In genomic region chr2:108571262-108571661, GRCh38 we compare ENCODE assay signal across 27 cellular contexts. TPM values are rescaled to one million over a fixed set of nuclear protein-coding genes. Genes with fewer than 3 reads are reported as not detected.
DNase-seq lines count a peak whose midpoint lies in the region; ATAC-seq and TF ChIP-seq lines count a peak whose summit lies in the region.
"Had no signal": no experiment of that assay in that cellular context is flagged by ENCODE, and none has a peak within 500 bp of the region (broad histone marks: within the 10 kb centered on the region; RNA-seq: fewer than 3 reads in every experiment).

No MANE protein-coding gene starts in this region.

- peaks cover 100% of the 10 kb centered on the region for H3K79me2 ChIP-seq in SK-N-SH (ENCODE audit: insufficient read depth)

- H3F3A ChIP-seq in SK-N-SH (replicated peaks; ENCODE audit: insufficient read depth): peaks cover 7% of the 10 kb centered on the region

- no peak overlapping the region for H3K27ac Mint-ChIP-seq in stimulated activated naive B cell treated with anti-CD40 and anti-IgM and Interleukin-4, amounts not matched to agents 10 μg/mL and 1 μg/mL and 100 μg/mL, for 72 hours
- H3K27ac Mint-ChIP-seq: CD14-positive monocyte, memory B cell had no signal

- no peak for TF ChIP-seq EP300 in SK-N-SH (IDR thresholded peaks at IDR 0.05; ENCODE audit: borderline replicate concordance in 1 of 2, low read depth in 1 of 2, low read length in 1 of 2)

- TF ChIP-seq RAD21 in SK-N-SH (IDR thresholded peaks at IDR 0.05; ENCODE audit: low read length): no peak

- TF ChIP-seq CTCF in RWPE2 (IDR thresholded peaks at IDR 0.05; ENCODE audit: poor library complexity, severe bottlenecking) (no peak), SK-N-SH (IDR thresholded peaks at IDR 0.05) (no peak)

- peaks cover 45% of the 10 kb centered on the region for H3K4me1 ChIP-seq in RWPE2 (ENCODE audit: insufficient read depth, poor library complexity, severe bottlenecking)
- H3K4me1 ChIP-seq in skeletal muscle satellite cell (ENCODE audit: control insufficient read depth, insufficient read depth, low read length): peaks cover 57% of the 10 kb centered on the region
- peaks cover 2 to 10% of the 10 kb centered on the region in 2 experiments; a peak in 2 of 4 replicates for H3K4me1 ChIP-seq in SK-N-SH (ENCODE audit: control insufficient read depth in 1 of 2, insufficient read depth in 2 of 2, low read depth in 1 of 2, low read length in 1 of 2)
- H3K4me1 ChIP-seq: prostate gland had no signal

- peaks cover 2 to 8% of the 10 kb centered on the region in 2 donors for H3K36me3 Mint-ChIP-seq in stimulated activated naive B cell treated with anti-CD40 and anti-IgM and Interleukin-4, amounts not matched to agents 10 μg/mL and 1 μg/mL and 100 μg/mL, for 72 hours
- H3K36me3 Mint-ChIP-seq: CD14-positive monocyte, memory B cell had no signal

- H3K27me3 Mint-ChIP-seq in stimulated activated naive B cell treated with anti-CD40 and anti-IgM and Interleukin-4, amounts not matched to agents 10 μg/mL and 1 μg/mL and 100 μg/mL, for 72 hours: no peaks in the 10 kb centered on the region
- H3K27me3 Mint-ChIP-seq: memory B cell had no signal

- peak overlapping the region; percentile 67 for H3K27ac ChIP-seq in RWPE2 (ENCODE audit: poor library complexity, severe bottlenecking)
- peak overlapping the region; percentile 85 for H3K27ac ChIP-seq in epithelial cell of prostate
- no peak overlapping the region for H3K27ac ChIP-seq in SK-N-SH (ENCODE audit: low read depth in 2 of 2, low read length in 1 of 2)
- H3K27ac ChIP-seq: adrenal gland, dorsolateral prefrontal cortex, HL-60, prostate gland, SJCRH30, thoracic aorta had no signal

- WGBS in SK-N-SH (ENCODE audit: low lambda C conversion rate): 84% methylated on average over 3 of the region's 3 CpGs

- DNase-seq in HCEC 1CT (peak; percentile 57), RWPE2 (ENCODE audit: low spot score) (no peak), epithelial cell of prostate (ENCODE audit: low read depth, low spot score) (no peak), SK-N-SH (no peak)
- no peak for DNase-seq in stimulated activated CD4-positive, alpha-beta T cell treated with anti-CD3 and anti-CD28 coated beads, Interleukin-4, amount 100 ng/mL, for 24 hours
- DNase-seq in stimulated activated naive B cell treated with anti-CD40 and anti-IgM and Interleukin-4, amounts not matched to agents 10 μg/mL and 1 μg/mL and 100 μg/mL, for 72 hours: no peak
- DNase-seq: activated CD4-positive, alpha-beta T cell treated with anti-CD3 and anti-CD28 coated beads for 48 hours; activated T-cell treated with anti-CD3 and anti-CD28 coated beads, Interleukin-2, amount 50 U/mL, for 4 hours; adrenal gland; caudate nucleus; dorsolateral prefrontal cortex; foreskin fibroblast; left colon; NCI-H2029 treated with DMSO at 0.1 percent for 48 hours; NCI-H226; NCI-H748 treated with DMSO at 0.1 percent for 48 hours; SJCRH30; small intestine; stimulated activated naive CD4-positive, alpha-beta T cell had no signal

- H3K9me3 Mint-ChIP-seq in stimulated activated naive B cell treated with anti-CD40 and anti-IgM and Interleukin-4, amounts not matched to agents 10 μg/mL and 1 μg/mL and 100 μg/mL, for 72 hours: no peaks in the 10 kb centered on the region
- H3K9me3 Mint-ChIP-seq: activated T-cell treated with anti-CD3 and anti-CD28 coated beads, Interleukin-2, amount 50 U/mL, for 4 hours; CD14-positive monocyte; memory B cell had no signal

- no peak overlapping the region for H3K4me3 ChIP-seq in RWPE2 (ENCODE audit: severe bottlenecking)
- H3K4me3 ChIP-seq in skeletal muscle satellite cell (ENCODE audit: low read length): no peak overlapping the region
- H3K4me3 ChIP-seq in SK-N-SH (ENCODE audit: low read depth in 2 of 2, low read length in 1 of 2): no peak overlapping the region
- H3K4me3 ChIP-seq: adrenal gland, dorsolateral prefrontal cortex, HAP-1, prostate gland, SJCRH30, thoracic aorta, vagina had no signal

- H3K36me3 ChIP-seq in RWPE2 (ENCODE audit: low read depth): no peaks in the 10 kb centered on the region
- no peaks in the 10 kb centered on the region for H3K36me3 ChIP-seq in skeletal muscle satellite cell (ENCODE audit: insufficient read depth, low read length)
- no peaks in the 10 kb centered on the region for H3K36me3 ChIP-seq in SK-N-SH (replicated peaks in 1 of 2; ENCODE audit: control insufficient read depth in 1 of 2, insufficient read depth in 2 of 2, low read length in 1 of 2)
- H3K36me3 ChIP-seq: adrenal gland, HAP-1, prostate gland, SJCRH30, thoracic aorta, vagina had no signal

- peaks cover 71% of the 10 kb centered on the region for H4K20me1 ChIP-seq in SK-N-SH (ENCODE audit: insufficient read depth)

- no peak overlapping the region for H3K4me3 Mint-ChIP-seq in stimulated activated naive B cell treated with anti-CD40 and anti-IgM and Interleukin-4, amounts not matched to agents 10 μg/mL and 1 μg/mL and 100 μg/mL, for 72 hours
- H3K4me3 Mint-ChIP-seq: activated T-cell treated with anti-CD3 and anti-CD28 coated beads, Interleukin-2, amount 50 U/mL, for 4 hours; CD14-positive monocyte; memory B cell had no signal

- peak; percentile 47 for ATAC-seq in RWPE2 (ENCODE audit: low read depth)
- ATAC-seq in stimulated activated naive B cell treated with anti-CD40 and anti-IgM and Interleukin-4, amounts not matched to agents 10 μg/mL and 1 μg/mL and 100 μg/mL, for 72 hours (replicated peaks): no peak
- ATAC-seq: activated T-cell treated with anti-CD3 and anti-CD28 coated beads, Interleukin-2, amount 50 U/mL, for 4 hours; left colon had no signal

- CTCF ChIA-PET in SK-N-SH (lab: Yijun Ruan, JAX): interaction anchor here (0.9 to 2.9 kb wide), 4 partner anchors 13 to 220 kb away, joined by 3 to 16 read pairs (median 4); no protein-coding TSS in a partner anchor

- no peak overlapping the region for H2AFZ ChIP-seq in SK-N-SH (ENCODE audit: low read depth)

- H3K9me2 ChIP-seq in SK-N-SH: no peaks in the 10 kb centered on the region

- peaks cover 14 to 26% of the 10 kb centered on the region in 2 donors for H3K4me1 Mint-ChIP-seq in stimulated activated naive B cell treated with anti-CD40 and anti-IgM and Interleukin-4, amounts not matched to agents 10 μg/mL and 1 μg/mL and 100 μg/mL, for 72 hours

- H3K9me3 ChIP-seq in RWPE2 (ENCODE audit: severe bottlenecking) (no peaks in the 10 kb centered on the region), skeletal muscle satellite cell (replicated peaks; ENCODE audit: low read length) (no peaks in the 10 kb centered on the region), SK-N-SH (no peaks in the 10 kb centered on the region)
- H3K9me3 ChIP-seq: adrenal gland, HAP-1, prostate gland, SJCRH30, thoracic aorta, vagina had no signal

- no peak overlapping the region for H3K9ac ChIP-seq in skeletal muscle satellite cell (ENCODE audit: low read depth, low read length)
- no peak overlapping the region for H3K9ac ChIP-seq in SK-N-SH

- H3K27me3 ChIP-seq in RWPE2 (ENCODE audit: insufficient read depth, poor library complexity, severe bottlenecking) (no peaks in the 10 kb centered on the region), skeletal muscle satellite cell (ENCODE audit: control insufficient read depth, insufficient read depth, low read length) (no peaks in the 10 kb centered on the region), SK-N-SH (ENCODE audit: insufficient read depth) (no peaks in the 10 kb centered on the region)
- H3K27me3 ChIP-seq: adrenal gland, dorsolateral prefrontal cortex, SJCRH30, vagina had no signal

- POLR2A ChIA-PET in SK-N-SH (lab: Yijun Ruan, JAX): interaction anchor here (1.4 kb wide), 1 partner anchor 38 kb away, joined by 4 read pairs; no protein-coding TSS in a partner anchor

- H3K4me2 ChIP-seq in skeletal muscle satellite cell (ENCODE audit: low read length) (peak overlapping the region; percentile 25), SK-N-SH (no peak overlapping the region)

TF ChIP-seq in SK-N-SH, 30 proteins besides CTCF, POLR2A, EP300 and RAD21:
- no peak for TF ChIP-seq FOSL2 (IDR thresholded peaks at IDR 0.05; ENCODE audit: borderline replicate concordance, low read depth)
- no peak for TF ChIP-seq FOXM1 (IDR thresholded peaks at IDR 0.05; ENCODE audit: low read depth)

RNA-seq across cellular contexts. Expression of gene LIMS1, which starts 37.0 kb away (rescaled TPM):
- total RNA-seq in skeletal muscle satellite cell (2012; rRNA removed): 161 and 180 TPM in 2 replicates
- 123 and 131 TPM in 2 replicates for polyA plus RNA-seq in SK-N-SH (2012; rRNA removed)
- polyA plus RNA-seq in SK-N-SH (2012; cell fraction: cytosol; rRNA removed): 93.1 and 107 TPM in 2 replicates
- polyA plus RNA-seq in SK-N-SH (2012; cell fraction: nucleus; rRNA removed): 104 and 182 TPM in 2 replicates

Comparison
In these comparisons a context has a peak if more than half of its experiments do, and no peak if none do; other contexts are left out.
1. H3K27ac ChIP-seq: peak in RWPE2 (single experiment) and epithelial cell of prostate (single experiment); none in SK-N-SH (0 of 2).